Comparison of ENCODE assay signal across 8 cellular contexts in the genomic region with DNA sequence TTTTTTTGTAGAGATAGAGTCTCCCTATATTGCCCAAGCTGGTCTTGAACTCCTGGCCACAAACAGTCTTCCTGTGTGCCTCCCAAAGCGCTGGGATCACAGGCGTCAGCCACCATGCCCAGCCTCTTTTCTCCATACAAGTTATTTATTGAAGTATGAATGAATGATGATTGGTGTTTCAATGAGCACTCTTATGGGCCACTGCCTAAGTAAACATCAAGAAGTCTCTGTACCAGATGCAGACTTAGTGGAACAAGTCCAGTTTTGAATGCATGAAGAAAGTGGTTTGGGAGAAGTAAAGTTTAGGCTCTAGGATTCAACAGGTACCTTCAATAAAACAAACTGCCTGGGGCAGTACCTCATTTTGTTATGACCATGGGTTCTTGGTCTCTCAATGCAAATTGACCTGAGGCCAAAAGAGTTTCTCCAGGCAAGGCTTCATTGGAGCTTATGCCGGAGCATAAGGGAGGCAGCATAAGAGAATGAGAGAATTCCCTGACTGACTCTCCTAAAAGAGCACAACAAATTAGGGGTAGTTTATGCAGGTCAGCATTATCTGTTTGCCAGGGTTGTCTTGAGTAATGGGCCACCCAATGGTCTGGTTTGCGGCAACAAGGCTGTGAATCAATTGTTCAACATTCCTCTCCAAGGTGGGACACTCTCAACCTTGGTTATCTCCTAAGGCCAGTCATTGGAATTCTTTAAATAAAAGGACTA. TPM values are rescaled to one million over a fixed set of nuclear protein-coding genes. Genes with fewer than 3 reads are reported as not detected.
DNase-seq lines count a peak whose midpoint lies in the region; ATAC-seq and TF ChIP-seq lines count a peak whose summit lies in the region.

No MANE protein-coding gene starts in this region.

- no peaks in the 10 kb centered on the region for H3K27me3 Mint-ChIP-seq in activated T-cell treated with anti-CD3 and anti-CD28 coated beads, Interleukin-2, amount 50 U/mL, for 4 hours (ENCODE audit: low read depth)
- H3K27me3 Mint-ChIP-seq in activated T-helper 17 cell treated with anti-CD3 and anti-CD28 coated beads, Interleukin-2, amount 50 U/mL, for 72 hours = no peaks in the 10 kb centered on the region

- no peaks in the 10 kb centered on the region for H3K9me3 ChIP-seq in thyroid gland

- no peaks in the 10 kb centered on the region for H3K9me3 Mint-ChIP-seq in activated T-cell treated with anti-CD3 and anti-CD28 coated beads, Interleukin-2, amount 50 U/mL, for 4 hours
- H3K9me3 Mint-ChIP-seq in activated T-helper 17 cell treated with anti-CD3 and anti-CD28 coated beads, Interleukin-2, amount 50 U/mL, for 72 hours = no peaks in the 10 kb centered on the region

- peaks cover 52% of the 10 kb centered on the region for H3K4me1 Mint-ChIP-seq in activated T-cell treated with anti-CD3 and anti-CD28 coated beads, Interleukin-2, amount 50 U/mL, for 4 hours (ENCODE audit: low read depth)
- peaks cover 31% of the 10 kb centered on the region for H3K4me1 Mint-ChIP-seq in activated T-helper 17 cell treated with anti-CD3 and anti-CD28 coated beads, Interleukin-2, amount 50 U/mL, for 72 hours

- no peak for ATAC-seq in activated T-cell treated with anti-CD3 and anti-CD28 coated beads, Interleukin-2, amount 50 U/mL, for 4 hours
- ATAC-seq in activated T-helper 17 cell treated with anti-CD3 and anti-CD28 coated beads, Interleukin-2, amount 50 U/mL, for 72 hours (replicated peaks) = no peak

- no peak for DNase-seq in activated T-cell treated with anti-CD3 and anti-CD28 coated beads, Interleukin-2, amount 50 U/mL, for 4 hours
- no peak for DNase-seq in activated T-cell treated with anti-CD3 and anti-CD28 coated beads, Interleukin-2, amount 50 U/mL, for 1 hour
- DNase-seq in kidney tubule cell (ENCODE audit: low spot score) = peak; percentile 19
- DNase-seq in thyroid gland = no peak
- no peak for DNase-seq in epidermal melanocyte (ENCODE audit: insufficient read length, low spot score)
- no peak for DNase-seq in NCI-H2107 (lab: John Stamatoyannopoulos, UW)
- DNase-seq in SW480 (ENCODE audit: low spot score) = no peak

- peaks cover 6% of the 10 kb centered on the region for H3K36me3 Mint-ChIP-seq in activated T-cell treated with anti-CD3 and anti-CD28 coated beads, Interleukin-2, amount 50 U/mL, for 4 hours (ENCODE audit: insufficient read depth)
- peaks cover 10% of the 10 kb centered on the region for H3K36me3 Mint-ChIP-seq in activated T-helper 17 cell treated with anti-CD3 and anti-CD28 coated beads, Interleukin-2, amount 50 U/mL, for 72 hours (ENCODE audit: low read depth)

- peak overlapping the region; percentile 93 for H3K27ac Mint-ChIP-seq in activated T-helper 17 cell treated with anti-CD3 and anti-CD28 coated beads, Interleukin-2, amount 50 U/mL, for 72 hours

- H3K36me3 ChIP-seq in thyroid gland = no peaks in the 10 kb centered on the region

- TF ChIP-seq POLR2A in thyroid gland (IDR thresholded peaks at IDR 0.05) = no peak

- no peaks in the 10 kb centered on the region for H3K27me3 ChIP-seq in thyroid gland

- H3K27ac ChIP-seq in thyroid gland = peak overlapping the region in 2 of 3 donors; percentile 85 to 97

- H3K4me1 ChIP-seq in thyroid gland = peaks cover 16 to 20% of the 10 kb centered on the region in 2 donors

- whole genome bisulfite sequencing in thyroid gland, 2 donors = 91 to 92% methylated on average over 4 of the region's 4 CpGs

- TF ChIP-seq CTCF in thyroid gland (IDR thresholded peaks at IDR 0.05) = no peak

- peak overlapping the region in 1 of 3 donors; percentile 90 for H3K4me3 ChIP-seq in thyroid gland (replicated peaks in 1 of 3)

- intact Hi-C loops in thyroid gland (cut with DNase I) = loop anchor here (10.0 kb wide), 1 partner anchor 285 kb away; no protein-coding TSS in a partner anchor

- H3K4me3 Mint-ChIP-seq in activated T-cell treated with anti-CD3 and anti-CD28 coated beads, Interleukin-2, amount 50 U/mL, for 4 hours = peak overlapping the region; percentile 94
- peak overlapping the region; percentile 89 for H3K4me3 Mint-ChIP-seq in activated T-helper 17 cell treated with anti-CD3 and anti-CD28 coated beads, Interleukin-2, amount 50 U/mL, for 72 hours

RNA-seq across cellular contexts. Expression of gene GMFB, which starts 1.1 kb away (rescaled TPM):
- 10 to 100 TPM; 62.4 to 70.6 (median 67.8) TPM for total RNA-seq in activated T-cell treated with anti-CD3 and anti-CD28 coated beads, Interleukin-2, amount 50 U/mL, for 4 hours
- 10 to 100 TPM; 22.8 to 34.8 TPM for total RNA-seq in activated T-helper 17 cell treated with anti-CD3 and anti-CD28 coated beads, Interleukin-2, amount 50 U/mL, for 72 hours
- 10 to 100 TPM; 43.9 to 73.1 (median 57.4) TPM for total RNA-seq in thyroid gland

RNA-seq across cellular contexts. Expression of gene CGRRF1, which starts 19.8 kb away (rescaled TPM):
- 10 to 100 TPM in 1 of 3 donors, 1 to 10 TPM in 2; 9.4 to 11.8 (median 9.9) TPM for total RNA-seq in activated T-cell treated with anti-CD3 and anti-CD28 coated beads, Interleukin-2, amount 50 U/mL, for 4 hours
- 10 to 100 TPM; 12.3 to 13.5 TPM for total RNA-seq in activated T-helper 17 cell treated with anti-CD3 and anti-CD28 coated beads, Interleukin-2, amount 50 U/mL, for 72 hours
- total RNA-seq in thyroid gland = 10 to 100 TPM; 21.7 to 42.6 (median 25.8) TPM

RNA-seq across cellular contexts. Expression of gene CNIH1, which starts 48.7 kb away (rescaled TPM):
- total RNA-seq in activated T-cell treated with anti-CD3 and anti-CD28 coated beads, Interleukin-2, amount 50 U/mL, for 4 hours = 10 to 100 TPM; 77.4 to 87.8 (median 81.6) TPM
- 10 to 100 TPM; 56.1 to 60.8 TPM for total RNA-seq in activated T-helper 17 cell treated with anti-CD3 and anti-CD28 coated beads, Interleukin-2, amount 50 U/mL, for 72 hours
- total RNA-seq in thyroid gland = 100 to 1,000 TPM in 3 of 4 donors, 10 to 100 TPM in 1; 52.0 to 167 (median 108) TPM
